17 cellular contexts compared by ENCODE assay signal in genomic region chr15:29183071-29183831, GRCh38.
DNase-seq lines count a peak whose midpoint lies in the region; ATAC-seq and TF ChIP-seq lines count a peak whose summit lies in the region.
"Had no signal": no experiment of that assay in that cellular context is flagged by ENCODE, and none has a peak within 500 bp of the region (broad histone marks: within the 10 kb centered on the region; RNA-seq: fewer than 3 reads in every experiment).

No MANE protein-coding gene starts in this region.

- no peaks in the 10 kb centered on the region for H3K36me3 Mint-ChIP-seq in activated naive CD8-positive, alpha-beta T cell treated with anti-CD3 and anti-CD28 coated beads, Interleukin-2, amount 50 U/mL, for 24 hours (ENCODE audit: low read depth)

- H3K27me3 Mint-ChIP-seq in activated naive CD8-positive, alpha-beta T cell treated with anti-CD3 and anti-CD28 coated beads, Interleukin-2, amount 50 U/mL, for 24 hours: peaks cover 16% of the 10 kb centered on the region

- no peaks in the 10 kb centered on the region for H3K9me3 Mint-ChIP-seq in activated naive CD8-positive, alpha-beta T cell treated with anti-CD3 and anti-CD28 coated beads, Interleukin-2, amount 50 U/mL, for 24 hours
- H3K9me3 Mint-ChIP-seq: central memory CD8-positive, alpha-beta T cell had no signal

- no peaks in the 10 kb centered on the region for H3K27me3 ChIP-seq in smooth muscle cell (ENCODE audit: low read depth)
- H3K27me3 ChIP-seq: vagina had no signal

- H3K27ac Mint-ChIP-seq in activated naive CD8-positive, alpha-beta T cell treated with anti-CD3 and anti-CD28 coated beads, Interleukin-2, amount 50 U/mL, for 24 hours: no peak overlapping the region

- CTCF ChIA-PET in HEK293T (lab: Yijun Ruan, JAX): no interaction called here

- POLR2A ChIA-PET in HEK293T (lab: Yijun Ruan, JAX): no interaction called here

- H3K4me2 ChIP-seq in smooth muscle cell: peak overlapping the region; percentile 1
- H3K4me2 ChIP-seq: SK-N-SH had no signal

- no peaks in the 10 kb centered on the region for H3K9me3 ChIP-seq in smooth muscle cell (replicated peaks; ENCODE audit: low read depth)
- H3K9me3 ChIP-seq: mucosa of descending colon, SK-N-SH, vagina had no signal

- H3K4me1 ChIP-seq in smooth muscle cell (ENCODE audit: low read depth): no peaks in the 10 kb centered on the region
- H3K4me1 ChIP-seq: vagina had no signal

- H3K9ac ChIP-seq in smooth muscle cell (ENCODE audit: low read depth): no peak overlapping the region
- H3K9ac ChIP-seq: SK-N-SH had no signal

- no peak overlapping the region for H3K27ac ChIP-seq in smooth muscle cell (ENCODE audit: low read depth)
- H3K27ac ChIP-seq: vagina had no signal

- no peak overlapping the region for H3K4me3 ChIP-seq in smooth muscle cell
- H3K4me3 ChIP-seq: mucosa of descending colon, vagina had no signal

- no peaks in the 10 kb centered on the region for H3K79me2 ChIP-seq in smooth muscle cell (ENCODE audit: low read depth)

- H3F3A ChIP-seq in smooth muscle cell (ENCODE audit: low read depth): no peaks in the 10 kb centered on the region

- peak; percentile 66 for ATAC-seq in activated naive CD8-positive, alpha-beta T cell treated with anti-CD3 and anti-CD28 coated beads, Interleukin-2, amount 50 U/mL, for 24 hours
- ATAC-seq in HG03045 (IDR thresholded peaks at IDR 0.05; ENCODE audit: unreplicated experiment): no peak
- ATAC-seq: HCT116, mucosa of descending colon had no signal

- TF ChIP-seq CTCF in smooth muscle cell (IDR thresholded peaks at IDR 0.05; ENCODE audit: borderline replicate concordance, insufficient read depth, poor library complexity, severe bottlenecking): no peak

- peaks cover 10% of the 10 kb centered on the region for H3K4me1 Mint-ChIP-seq in activated naive CD8-positive, alpha-beta T cell treated with anti-CD3 and anti-CD28 coated beads, Interleukin-2, amount 50 U/mL, for 24 hours
- H3K4me1 Mint-ChIP-seq: central memory CD8-positive, alpha-beta T cell had no signal

- 48% methylated on average over 14 of the region's 14 CpGs for WGBS in smooth muscle cell (ENCODE audit: low lambda C conversion rate)

- H4K20me1 ChIP-seq in smooth muscle cell (ENCODE audit: low read depth): no peaks in the 10 kb centered on the region

- no peaks in the 10 kb centered on the region for H3K36me3 ChIP-seq in smooth muscle cell (ENCODE audit: low read depth)
- H3K36me3 ChIP-seq: vagina had no signal

- H2AFZ ChIP-seq in smooth muscle cell (ENCODE audit: low read depth): no peak overlapping the region

- DNase-seq in activated CD4-positive, alpha-beta T cell treated with anti-CD3 and anti-CD28 coated beads, Interleukin-2, amount 50 U/mL, for 48 hours: peak; percentile 1 to 6
- DNase-seq in activated CD4-positive, alpha-beta T cell treated with anti-CD3 and anti-CD28 coated beads for 4 hours: no peak
- DNase-seq in HEK293T (ENCODE audit: extremely low spot score): peak; percentile 9
- no peak for DNase-seq in activated naive CD8-positive, alpha-beta T cell treated with anti-CD3 and anti-CD28 coated beads, Interleukin-2, amount 50 U/mL, for 24 hours
- no peak for DNase-seq in smooth muscle cell (lab: John Stamatoyannopoulos, UW; ENCODE audit: unreplicated experiment)
- DNase-seq in ecto neural progenitor cell (ENCODE audit: low spot score): no peak
- no peak for DNase-seq in AG08396 (ENCODE audit: low spot score)
- DNase-seq: activated naive CD4-positive, alpha-beta T cell; AML-193; mucosa of descending colon; NCI-H1092 treated with DMSO at 0.1 percent for 48 hours; NK-92 treated with Interleukin-12 subunit alpha and Interleukin-12 subunit beta, amount 100 ng/mL, for 24 hours; SK-N-SH had no signal

- H3K4me3 Mint-ChIP-seq in activated naive CD8-positive, alpha-beta T cell treated with anti-CD3 and anti-CD28 coated beads, Interleukin-2, amount 50 U/mL, for 24 hours: no peak overlapping the region
- H3K4me3 Mint-ChIP-seq: central memory CD8-positive, alpha-beta T cell had no signal

TF ChIP-seq in HEK293T, 16 proteins besides CTCF, POLR2A, EP300 and RAD21:
- TF ChIP-seq PKNOX1 (IDR thresholded peaks at IDR 0.05) (peak; percentile 34; the same call in 1 of the 2 replicates), LEF1 (IDR thresholded peaks at IDR 0.05; ENCODE audit: borderline replicate concordance) (no peak), ARNT (IDR thresholded peaks at IDR 0.05) (peak; percentile 79)

Comparison
In these comparisons a context has a peak if more than half of its experiments do, and no peak if none do; other contexts are left out.
1. DNase-seq: peak in activated CD4-positive, alpha-beta T cell treated with anti-CD3 and anti-CD28 coated beads, Interleukin-2, amount 50 U/mL, for 48 hours (2 of 2) and HEK293T (single experiment); none in activated CD4-positive, alpha-beta T cell treated with anti-CD3 and anti-CD28 coated beads for 4 hours (0 of 2), activated naive CD8-positive, alpha-beta T cell treated with anti-CD3 and anti-CD28 coated beads, Interleukin-2, amount 50 U/mL, for 24 hours (single experiment), smooth muscle cell (single experiment), ecto neural progenitor cell (single experiment) and AG08396 (single experiment).